9 cellular contexts compared by ENCODE assay signal in the genomic region with DNA sequence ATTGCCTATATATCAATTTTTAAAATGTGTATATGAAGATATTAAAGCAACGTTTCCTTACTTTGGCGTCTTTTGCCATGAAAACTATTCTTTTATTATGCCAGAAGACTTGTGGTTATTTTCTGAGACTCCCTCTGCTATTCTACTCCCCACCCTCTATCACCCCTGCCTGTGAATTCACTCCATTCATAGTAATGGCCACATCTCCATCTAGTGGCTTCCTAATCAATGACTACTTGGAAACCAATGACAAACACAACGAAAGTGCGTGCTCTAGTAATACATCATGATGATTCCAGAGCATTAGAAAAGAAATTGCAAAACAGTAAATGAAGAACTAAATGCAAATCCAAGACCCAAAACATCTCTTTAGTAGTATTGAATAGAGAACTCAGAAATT.
DNase-seq lines count a peak whose midpoint lies in the region; ATAC-seq and TF ChIP-seq lines count a peak whose summit lies in the region.
"Had no signal": no experiment of that assay in that cellular context is flagged by ENCODE, and none has a peak within 500 bp of the region (broad histone marks: within the 10 kb centered on the region; RNA-seq: fewer than 3 reads in every experiment).

No MANE protein-coding gene starts in this region.

- H3K27me3 ChIP-seq in OCI-LY3 (ENCODE audit: low read depth, low read length) (no peaks in the 10 kb centered on the region), esophagus muscularis mucosa (no peaks in the 10 kb centered on the region)

- H3K36me3 ChIP-seq in OCI-LY3 (replicated peaks; ENCODE audit: low read depth, low read length) = no peaks in the 10 kb centered on the region
- H3K36me3 ChIP-seq in esophagus muscularis mucosa = peaks cover 0 to 7% (median 2%) of the 10 kb centered on the region in 4 donors

- no peak overlapping the region for H2AFZ ChIP-seq in OCI-LY3 (ENCODE audit: low read depth, low read length)

- no peak overlapping the region for H3K27ac Mint-ChIP-seq in osteocyte (ENCODE audit: unreplicated experiment)
- no peak overlapping the region for H3K27ac Mint-ChIP-seq in activated CD8-positive, alpha-beta memory T cell treated with anti-CD3 and anti-CD28 coated beads, Interleukin-2, amount 10 ng/mL, durations not matched to agents 7 days and 5 days
- H3K27ac Mint-ChIP-seq in stimulated activated naive CD8-positive, alpha-beta T cell treated with anti-CD3 and anti-CD28 coated beads, Interleukin-15, amount 100 ng/mL, for 72 hours = no peak overlapping the region
- H3K27ac Mint-ChIP-seq: B cell had no signal

- 70% methylated on average over 4 of the region's 4 CpGs for WGBS in esophagus muscularis mucosa

- ATAC-seq in HG03280 (IDR thresholded peaks at IDR 0.05; ENCODE audit: unreplicated experiment) = peak; percentile 73
- ATAC-seq in activated CD8-positive, alpha-beta memory T cell treated with anti-CD3 and anti-CD28 coated beads, Interleukin-2, amount 10 ng/mL, durations not matched to agents 7 days and 5 days = no peak
- ATAC-seq in stimulated activated naive CD8-positive, alpha-beta T cell treated with anti-CD3 and anti-CD28 coated beads, Interleukin-15, amount 100 ng/mL, for 72 hours = no peak

- 0 out of 2 replicates have a peak, but pooled peaks cover 6% of the 10 kb centered on the region for H3K4me1 ChIP-seq in OCI-LY3 (ENCODE audit: low read length)
- no peaks in the 10 kb centered on the region for H3K4me1 ChIP-seq in esophagus muscularis mucosa

- DNase-seq in NCI-H1694 (lab: John Stamatoyannopoulos, UW) (peak; percentile 17), NCI-H1694 treated with DMSO at 0.1 percent for 48 hours (lab: John Stamatoyannopoulos, UW) (no peak), esophagus muscularis mucosa (ENCODE audit: extremely low spot score) (no peak), osteocyte (ENCODE audit: extremely low spot score, unreplicated experiment) (no peak)
- DNase-seq in activated CD8-positive, alpha-beta memory T cell treated with anti-CD3 and anti-CD28 coated beads, Interleukin-2, amount 10 ng/mL, durations not matched to agents 7 days and 5 days = no peak
- DNase-seq in stimulated activated naive CD8-positive, alpha-beta T cell treated with anti-CD3 and anti-CD28 coated beads, Interleukin-15, amount 100 ng/mL, for 72 hours = no peak

- H3K4me3 ChIP-seq in OCI-LY3 (ENCODE audit: low read length) = no peak overlapping the region
- no peak overlapping the region for H3K4me3 ChIP-seq in esophagus muscularis mucosa

- intact Hi-C loops in esophagus muscularis mucosa (cut with DNase I) = loop anchor here (5.0 kb wide), 1 partner anchor 454 kb away; no protein-coding TSS in a partner anchor

- H3K4me3 Mint-ChIP-seq in osteocyte (ENCODE audit: unreplicated experiment) = no peak overlapping the region
- no peak overlapping the region for H3K4me3 Mint-ChIP-seq in activated CD8-positive, alpha-beta memory T cell treated with anti-CD3 and anti-CD28 coated beads, Interleukin-2, amount 10 ng/mL, durations not matched to agents 7 days and 5 days
- H3K4me3 Mint-ChIP-seq in stimulated activated naive CD8-positive, alpha-beta T cell treated with anti-CD3 and anti-CD28 coated beads, Interleukin-15, amount 100 ng/mL, for 72 hours = no peak overlapping the region
- H3K4me3 Mint-ChIP-seq: B cell had no signal

- no peak overlapping the region for H3K9ac ChIP-seq in OCI-LY3 (ENCODE audit: low read length)

- H4K20me1 ChIP-seq in OCI-LY3 (ENCODE audit: insufficient read depth, low read length) = no peaks in the 10 kb centered on the region

- peaks cover 14% of the 10 kb centered on the region for H3K4me1 Mint-ChIP-seq in osteocyte (ENCODE audit: unreplicated experiment)
- H3K4me1 Mint-ChIP-seq in activated CD8-positive, alpha-beta memory T cell treated with anti-CD3 and anti-CD28 coated beads, Interleukin-2, amount 10 ng/mL, durations not matched to agents 7 days and 5 days = no peaks in the 10 kb centered on the region
- H3K4me1 Mint-ChIP-seq in stimulated activated naive CD8-positive, alpha-beta T cell treated with anti-CD3 and anti-CD28 coated beads, Interleukin-15, amount 100 ng/mL, for 72 hours = no peaks in the 10 kb centered on the region
- H3K4me1 Mint-ChIP-seq: B cell had no signal

- TF ChIP-seq CTCF in OCI-LY3 (IDR thresholded peaks at IDR 0.05; ENCODE audit: low read depth, low read length) (peak; percentile 85), esophagus muscularis mucosa (IDR thresholded peaks at IDR 0.05) (peak in 2 of 3 experiments; percentile 25 to 33), osteocyte (IDR thresholded peaks at IDR 0.05) (peak; percentile 71)

- peaks cover 2% of the 10 kb centered on the region for H3K9me3 Mint-ChIP-seq in osteocyte (ENCODE audit: unreplicated experiment)
- H3K9me3 Mint-ChIP-seq in activated CD8-positive, alpha-beta memory T cell treated with anti-CD3 and anti-CD28 coated beads, Interleukin-2, amount 10 ng/mL, durations not matched to agents 7 days and 5 days (ENCODE audit: low read depth) = peaks cover 5% of the 10 kb centered on the region
- no peaks in the 10 kb centered on the region for H3K9me3 Mint-ChIP-seq in stimulated activated naive CD8-positive, alpha-beta T cell treated with anti-CD3 and anti-CD28 coated beads, Interleukin-15, amount 100 ng/mL, for 72 hours

- CTCF ChIA-PET in activated CD8-positive, alpha-beta memory T cell treated with anti-CD3 and anti-CD28 coated beads, Interleukin-2, amount 10 ng/mL, durations not matched to agents 7 days and 5 days (lab: Charles Lee) = no interaction called here

- no peaks in the 10 kb centered on the region for H3K27me3 Mint-ChIP-seq in osteocyte (ENCODE audit: unreplicated experiment)
- no peaks in the 10 kb centered on the region for H3K27me3 Mint-ChIP-seq in activated CD8-positive, alpha-beta memory T cell treated with anti-CD3 and anti-CD28 coated beads, Interleukin-2, amount 10 ng/mL, durations not matched to agents 7 days and 5 days
- no peaks in the 10 kb centered on the region for H3K27me3 Mint-ChIP-seq in stimulated activated naive CD8-positive, alpha-beta T cell treated with anti-CD3 and anti-CD28 coated beads, Interleukin-15, amount 100 ng/mL, for 72 hours
- H3K27me3 Mint-ChIP-seq: B cell had no signal

- no peaks in the 10 kb centered on the region for H3K9me3 ChIP-seq in OCI-LY3 (ENCODE audit: insufficient read depth, low read length)
- no peaks in the 10 kb centered on the region for H3K9me3 ChIP-seq in esophagus muscularis mucosa

- peaks cover 19% of the 10 kb centered on the region for H3K36me3 Mint-ChIP-seq in osteocyte (ENCODE audit: unreplicated experiment)
- no peaks in the 10 kb centered on the region for H3K36me3 Mint-ChIP-seq in activated CD8-positive, alpha-beta memory T cell treated with anti-CD3 and anti-CD28 coated beads, Interleukin-2, amount 10 ng/mL, durations not matched to agents 7 days and 5 days

- H3K79me2 ChIP-seq in OCI-LY3 (ENCODE audit: low read length) = no peaks in the 10 kb centered on the region

- no peak overlapping the region; the same call in 1 of the 2 replicates for H3K4me2 ChIP-seq in OCI-LY3 (ENCODE audit: low read length)

- H3K27ac ChIP-seq in OCI-LY3 (ENCODE audit: low read length) (no peak overlapping the region), esophagus muscularis mucosa (replicated peaks in 1 of 4) (no peak overlapping the region)

- TF ChIP-seq EP300 in esophagus muscularis mucosa (IDR thresholded peaks at IDR 0.05) = no peak

- no peak for TF ChIP-seq POLR2A in esophagus muscularis mucosa (IDR thresholded peaks at IDR 0.05; ENCODE audit: low read depth)

Comparison
In these comparisons a context has a peak if more than half of its experiments do, and no peak if none do; other contexts are left out.
1. CTCF ChIP-seq: peak in every context shown above with its lines; median percentile 85 in OCI-LY3; 71 in osteocyte; 29 in esophagus muscularis mucosa.